In the genomic region with DNA sequence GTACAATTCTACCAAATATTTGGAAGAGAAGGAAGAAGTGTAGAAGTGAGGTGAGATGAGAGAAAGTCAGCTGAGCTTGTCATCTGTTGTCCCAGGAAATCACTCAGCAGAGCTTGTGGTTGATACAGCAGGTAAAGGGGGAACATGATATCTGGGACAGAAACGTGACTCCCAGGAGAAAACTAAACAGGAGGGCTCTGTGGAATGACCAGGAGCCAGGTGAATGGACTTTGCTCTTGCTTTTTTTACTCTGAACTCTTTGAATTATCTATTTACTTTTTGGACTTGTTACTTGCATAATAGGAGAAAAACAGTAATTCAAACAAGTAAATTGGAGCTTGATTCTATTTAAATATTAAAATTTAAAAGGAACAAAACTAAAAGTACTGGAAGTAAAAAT, we compare ENCODE assay signal across 1 cellular context.
TF ChIP-seq lines count a peak whose summit lies in the region.

No MANE protein-coding gene starts in this region.

TF ChIP-seq in HepG2, 621 proteins besides CTCF, POLR2A, EP300 and RAD21 (continued from another document and continues in another):
- TF ChIP-seq, protein P1, sequence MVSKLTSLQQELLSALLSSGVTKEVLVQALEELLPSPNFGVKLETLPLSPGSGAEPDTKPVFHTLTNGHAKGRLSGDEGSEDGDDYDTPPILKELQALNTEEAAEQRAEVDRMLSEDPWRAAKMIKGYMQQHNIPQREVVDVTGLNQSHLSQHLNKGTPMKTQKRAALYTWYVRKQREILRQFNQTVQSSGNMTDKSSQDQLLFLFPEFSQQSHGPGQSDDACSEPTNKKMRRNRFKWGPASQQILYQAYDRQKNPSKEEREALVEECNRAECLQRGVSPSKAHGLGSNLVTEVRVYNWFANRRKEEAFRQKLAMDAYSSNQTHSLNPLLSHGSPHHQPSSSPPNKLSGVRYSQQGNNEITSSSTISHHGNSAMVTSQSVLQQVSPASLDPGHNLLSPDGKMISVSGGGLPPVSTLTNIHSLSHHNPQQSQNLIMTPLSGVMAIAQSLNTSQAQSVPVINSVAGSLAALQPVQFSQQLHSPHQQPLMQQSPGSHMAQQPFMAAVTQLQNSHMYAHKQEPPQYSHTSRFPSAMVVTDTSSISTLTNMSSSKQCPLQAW (CRISPR knock-in tag; IDR thresholded peaks at IDR 0.05): no peak
- no peak for TF ChIP-seq ATM (IDR thresholded peaks at IDR 0.05; ENCODE audit: borderline replicate concordance)
- no peak for TF ChIP-seq KDM5B (CRISPR knock-in tag; IDR thresholded peaks at IDR 0.05; ENCODE audit: borderline replicate concordance)
- no peak for TF ChIP-seq ZNF564 (CRISPR knock-in tag; IDR thresholded peaks at IDR 0.05)
- TF ChIP-seq SKIL (CRISPR knock-in tag; IDR thresholded peaks at IDR 0.05; ENCODE audit: borderline replicate concordance): no peak
- TF ChIP-seq, protein P2, sequence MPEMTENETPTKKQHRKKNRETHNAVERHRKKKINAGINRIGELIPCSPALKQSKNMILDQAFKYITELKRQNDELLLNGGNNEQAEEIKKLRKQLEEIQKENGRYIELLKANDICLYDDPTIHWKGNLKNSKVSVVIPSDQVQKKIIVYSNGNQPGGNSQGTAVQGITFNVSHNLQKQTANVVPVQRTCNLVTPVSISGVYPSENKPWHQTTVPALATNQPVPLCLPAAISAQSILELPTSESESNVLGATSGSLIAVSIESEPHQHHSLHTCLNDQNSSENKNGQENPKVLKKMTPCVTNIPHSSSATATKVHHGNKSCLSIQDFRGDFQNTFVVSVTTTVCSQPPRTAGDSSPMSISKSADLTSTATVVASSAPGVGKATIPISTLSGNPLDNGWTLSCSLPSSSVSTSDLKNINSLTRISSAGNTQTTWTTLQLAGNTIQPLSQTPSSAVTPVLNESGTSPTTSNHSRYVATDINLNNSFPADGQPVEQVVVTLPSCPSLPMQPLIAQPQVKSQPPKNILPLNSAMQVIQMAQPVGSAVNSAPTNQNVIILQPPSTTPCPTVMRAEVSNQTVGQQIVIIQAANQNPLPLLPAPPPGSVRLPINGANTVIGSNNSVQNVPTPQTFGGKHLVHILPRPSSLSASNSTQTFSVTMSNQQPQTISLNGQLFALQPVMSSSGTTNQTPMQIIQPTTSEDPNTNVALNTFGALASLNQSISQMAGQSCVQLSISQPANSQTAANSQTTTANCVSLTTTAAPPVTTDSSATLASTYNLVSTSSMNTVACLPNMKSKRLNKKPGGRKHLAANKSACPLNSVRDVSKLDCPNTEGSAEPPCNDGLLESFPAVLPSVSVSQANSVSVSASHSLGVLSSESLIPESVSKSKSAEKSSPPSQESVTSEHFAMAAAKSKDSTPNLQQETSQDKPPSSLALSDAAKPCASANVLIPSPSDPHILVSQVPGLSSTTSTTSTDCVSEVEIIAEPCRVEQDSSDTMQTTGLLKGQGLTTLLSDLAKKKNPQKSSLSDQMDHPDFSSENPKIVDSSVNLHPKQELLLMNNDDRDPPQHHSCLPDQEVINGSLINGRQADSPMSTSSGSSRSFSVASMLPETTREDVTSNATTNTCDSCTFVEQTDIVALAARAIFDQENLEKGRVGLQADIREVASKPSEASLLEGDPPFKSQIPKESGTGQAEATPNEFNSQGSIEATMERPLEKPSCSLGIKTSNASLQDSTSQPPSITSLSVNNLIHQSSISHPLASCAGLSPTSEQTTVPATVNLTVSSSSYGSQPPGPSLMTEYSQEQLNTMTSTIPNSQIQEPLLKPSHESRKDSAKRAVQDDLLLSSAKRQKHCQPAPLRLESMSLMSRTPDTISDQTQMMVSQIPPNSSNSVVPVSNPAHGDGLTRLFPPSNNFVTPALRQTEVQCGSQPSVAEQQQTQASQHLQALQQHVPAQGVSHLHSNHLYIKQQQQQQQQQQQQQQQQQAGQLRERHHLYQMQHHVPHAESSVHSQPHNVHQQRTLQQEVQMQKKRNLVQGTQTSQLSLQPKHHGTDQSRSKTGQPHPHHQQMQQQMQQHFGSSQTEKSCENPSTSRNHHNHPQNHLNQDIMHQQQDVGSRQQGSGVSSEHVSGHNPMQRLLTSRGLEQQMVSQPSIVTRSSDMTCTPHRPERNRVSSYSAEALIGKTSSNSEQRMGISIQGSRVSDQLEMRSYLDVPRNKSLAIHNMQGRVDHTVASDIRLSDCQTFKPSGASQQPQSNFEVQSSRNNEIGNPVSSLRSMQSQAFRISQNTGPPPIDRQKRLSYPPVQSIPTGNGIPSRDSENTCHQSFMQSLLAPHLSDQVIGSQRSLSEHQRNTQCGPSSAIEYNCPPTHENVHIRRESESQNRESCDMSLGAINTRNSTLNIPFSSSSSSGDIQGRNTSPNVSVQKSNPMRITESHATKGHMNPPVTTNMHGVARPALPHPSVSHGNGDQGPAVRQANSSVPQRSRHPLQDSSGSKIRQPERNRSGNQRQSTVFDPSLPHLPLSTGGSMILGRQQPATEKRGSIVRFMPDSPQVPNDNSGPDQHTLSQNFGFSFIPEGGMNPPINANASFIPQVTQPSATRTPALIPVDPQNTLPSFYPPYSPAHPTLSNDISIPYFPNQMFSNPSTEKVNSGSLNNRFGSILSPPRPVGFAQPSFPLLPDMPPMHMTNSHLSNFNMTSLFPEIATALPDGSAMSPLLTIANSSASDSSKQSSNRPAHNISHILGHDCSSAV (CRISPR knock-in tag; IDR thresholded peaks at IDR 0.05; ENCODE audit: borderline replicate concordance): no peak
- TF ChIP-seq SATB2 (CRISPR knock-in tag; IDR thresholded peaks at IDR 0.05): no peak
- TF ChIP-seq, protein P3, sequence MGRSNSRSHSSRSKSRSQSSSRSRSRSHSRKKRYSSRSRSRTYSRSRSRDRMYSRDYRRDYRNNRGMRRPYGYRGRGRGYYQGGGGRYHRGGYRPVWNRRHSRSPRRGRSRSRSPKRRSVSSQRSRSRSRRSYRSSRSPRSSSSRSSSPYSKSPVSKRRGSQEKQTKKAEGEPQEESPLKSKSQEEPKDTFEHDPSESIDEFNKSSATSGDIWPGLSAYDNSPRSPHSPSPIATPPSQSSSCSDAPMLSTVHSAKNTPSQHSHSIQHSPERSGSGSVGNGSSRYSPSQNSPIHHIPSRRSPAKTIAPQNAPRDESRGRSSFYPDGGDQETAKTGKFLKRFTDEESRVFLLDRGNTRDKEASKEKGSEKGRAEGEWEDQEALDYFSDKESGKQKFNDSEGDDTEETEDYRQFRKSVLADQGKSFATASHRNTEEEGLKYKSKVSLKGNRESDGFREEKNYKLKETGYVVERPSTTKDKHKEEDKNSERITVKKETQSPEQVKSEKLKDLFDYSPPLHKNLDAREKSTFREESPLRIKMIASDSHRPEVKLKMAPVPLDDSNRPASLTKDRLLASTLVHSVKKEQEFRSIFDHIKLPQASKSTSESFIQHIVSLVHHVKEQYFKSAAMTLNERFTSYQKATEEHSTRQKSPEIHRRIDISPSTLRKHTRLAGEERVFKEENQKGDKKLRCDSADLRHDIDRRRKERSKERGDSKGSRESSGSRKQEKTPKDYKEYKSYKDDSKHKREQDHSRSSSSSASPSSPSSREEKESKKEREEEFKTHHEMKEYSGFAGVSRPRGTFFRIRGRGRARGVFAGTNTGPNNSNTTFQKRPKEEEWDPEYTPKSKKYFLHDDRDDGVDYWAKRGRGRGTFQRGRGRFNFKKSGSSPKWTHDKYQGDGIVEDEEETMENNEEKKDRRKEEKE (IDR thresholded peaks at IDR 0.05): no peak
- TF ChIP-seq ZBTB7B (CRISPR knock-in tag; IDR thresholded peaks at IDR 0.05): no peak
- no peak for TF ChIP-seq CBX5 (CRISPR knock-in tag; IDR thresholded peaks at IDR 0.05; ENCODE audit: borderline replicate concordance)
- TF ChIP-seq, protein P4, sequence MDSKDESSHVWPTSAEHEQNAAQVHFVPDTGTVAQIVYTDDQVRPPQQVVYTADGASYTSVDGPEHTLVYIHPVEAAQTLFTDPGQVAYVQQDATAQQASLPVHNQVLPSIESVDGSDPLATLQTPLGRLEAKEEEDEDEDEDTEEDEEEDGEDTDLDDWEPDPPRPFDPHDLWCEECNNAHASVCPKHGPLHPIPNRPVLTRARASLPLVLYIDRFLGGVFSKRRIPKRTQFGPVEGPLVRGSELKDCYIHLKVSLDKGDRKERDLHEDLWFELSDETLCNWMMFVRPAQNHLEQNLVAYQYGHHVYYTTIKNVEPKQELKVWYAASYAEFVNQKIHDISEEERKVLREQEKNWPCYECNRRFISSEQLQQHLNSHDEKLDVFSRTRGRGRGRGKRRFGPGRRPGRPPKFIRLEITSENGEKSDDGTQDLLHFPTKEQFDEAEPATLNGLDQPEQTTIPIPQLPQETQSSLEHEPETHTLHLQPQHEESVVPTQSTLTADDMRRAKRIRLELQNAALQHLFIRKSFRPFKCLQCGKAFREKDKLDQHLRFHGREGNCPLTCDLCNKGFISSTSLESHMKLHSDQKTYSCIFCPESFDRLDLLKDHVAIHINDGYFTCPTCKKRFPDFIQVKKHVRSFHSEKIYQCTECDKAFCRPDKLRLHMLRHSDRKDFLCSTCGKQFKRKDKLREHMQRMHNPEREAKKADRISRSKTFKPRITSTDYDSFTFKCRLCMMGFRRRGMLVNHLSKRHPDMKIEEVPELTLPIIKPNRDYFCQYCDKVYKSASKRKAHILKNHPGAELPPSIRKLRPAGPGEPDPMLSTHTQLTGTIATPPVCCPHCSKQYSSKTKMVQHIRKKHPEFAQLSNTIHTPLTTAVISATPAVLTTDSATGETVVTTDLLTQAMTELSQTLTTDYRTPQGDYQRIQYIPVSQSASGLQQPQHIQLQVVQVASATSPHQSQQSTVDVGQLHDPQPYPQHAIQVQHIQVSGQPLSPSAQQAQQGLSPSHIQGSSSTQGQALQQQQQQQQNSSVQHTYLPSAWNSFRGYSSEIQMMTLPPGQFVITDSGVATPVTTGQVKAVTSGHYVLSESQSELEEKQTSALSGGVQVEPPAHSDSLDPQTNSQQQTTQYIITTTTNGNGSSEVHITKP (CRISPR knock-in tag; IDR thresholded peaks at IDR 0.05; ENCODE audit: low read depth): no peak
- no peak for TF ChIP-seq MAFG (CRISPR knock-in tag; IDR thresholded peaks at IDR 0.05)
- TF ChIP-seq, protein P5, sequence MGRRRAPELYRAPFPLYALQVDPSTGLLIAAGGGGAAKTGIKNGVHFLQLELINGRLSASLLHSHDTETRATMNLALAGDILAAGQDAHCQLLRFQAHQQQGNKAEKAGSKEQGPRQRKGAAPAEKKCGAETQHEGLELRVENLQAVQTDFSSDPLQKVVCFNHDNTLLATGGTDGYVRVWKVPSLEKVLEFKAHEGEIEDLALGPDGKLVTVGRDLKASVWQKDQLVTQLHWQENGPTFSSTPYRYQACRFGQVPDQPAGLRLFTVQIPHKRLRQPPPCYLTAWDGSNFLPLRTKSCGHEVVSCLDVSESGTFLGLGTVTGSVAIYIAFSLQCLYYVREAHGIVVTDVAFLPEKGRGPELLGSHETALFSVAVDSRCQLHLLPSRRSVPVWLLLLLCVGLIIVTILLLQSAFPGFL (CRISPR knock-in tag; IDR thresholded peaks at IDR 0.05): no peak
- TF ChIP-seq GZF1 (CRISPR knock-in tag; IDR thresholded peaks at IDR 0.05): no peak
- TF ChIP-seq BCL6 (CRISPR knock-in tag; IDR thresholded peaks at IDR 0.05): peak; percentile 37; the same call in 1 of the 2 replicates
- TF ChIP-seq SAFB2 (CRISPR knock-in tag; IDR thresholded peaks at IDR 0.05; ENCODE audit: borderline replicate concordance, low read depth): no peak
- TF ChIP-seq ZNF550 (CRISPR knock-in tag; IDR thresholded peaks at IDR 0.05; ENCODE audit: borderline replicate concordance): no peak
- TF ChIP-seq, protein P6, sequence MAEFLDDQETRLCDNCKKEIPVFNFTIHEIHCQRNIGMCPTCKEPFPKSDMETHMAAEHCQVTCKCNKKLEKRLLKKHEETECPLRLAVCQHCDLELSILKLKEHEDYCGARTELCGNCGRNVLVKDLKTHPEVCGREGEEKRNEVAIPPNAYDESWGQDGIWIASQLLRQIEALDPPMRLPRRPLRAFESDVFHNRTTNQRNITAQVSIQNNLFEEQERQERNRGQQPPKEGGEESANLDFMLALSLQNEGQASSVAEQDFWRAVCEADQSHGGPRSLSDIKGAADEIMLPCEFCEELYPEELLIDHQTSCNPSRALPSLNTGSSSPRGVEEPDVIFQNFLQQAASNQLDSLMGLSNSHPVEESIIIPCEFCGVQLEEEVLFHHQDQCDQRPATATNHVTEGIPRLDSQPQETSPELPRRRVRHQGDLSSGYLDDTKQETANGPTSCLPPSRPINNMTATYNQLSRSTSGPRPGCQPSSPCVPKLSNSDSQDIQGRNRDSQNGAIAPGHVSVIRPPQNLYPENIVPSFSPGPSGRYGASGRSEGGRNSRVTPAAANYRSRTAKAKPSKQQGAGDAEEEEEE (CRISPR knock-in tag; IDR thresholded peaks at IDR 0.05; ENCODE audit: borderline replicate concordance): no peak
- TF ChIP-seq ZNF616 (CRISPR knock-in tag; IDR thresholded peaks at IDR 0.05; ENCODE audit: low read depth): no peak
- TF ChIP-seq ZNF362 (CRISPR knock-in tag; IDR thresholded peaks at IDR 0.05; ENCODE audit: borderline replicate concordance): peak; percentile 83
